8 cellular contexts compared by ENCODE assay signal in the genomic region with DNA sequence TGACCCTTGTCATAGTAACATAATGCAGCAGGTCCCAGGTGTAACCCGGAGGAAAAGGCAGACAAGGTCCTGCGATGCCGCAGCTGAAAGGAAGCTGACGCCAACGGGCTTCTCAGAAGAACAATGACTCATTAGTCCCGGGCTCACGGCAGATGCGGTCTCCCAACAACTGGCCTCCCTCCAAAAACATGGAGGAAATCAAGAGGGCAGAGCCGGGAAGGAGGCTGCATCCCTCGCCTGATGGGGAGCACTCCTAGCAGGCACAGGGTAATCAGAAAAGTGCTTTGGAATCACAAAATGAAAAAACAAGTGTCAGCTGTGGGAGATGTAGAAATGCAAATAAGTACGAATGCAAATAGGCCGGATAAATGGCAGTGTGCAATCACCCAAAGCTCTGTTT.
DNase-seq lines count a peak whose midpoint lies in the region; ATAC-seq, FAIRE-seq and TF ChIP-seq lines count a peak whose summit lies in the region.

No MANE protein-coding gene starts in this region.

- FAIRE-seq in astrocyte (lab: Jason Lieb, UNC) = no peak

- peaks cover 43% of the 10 kb centered on the region for H3K4me1 ChIP-seq in astrocyte (ENCODE audit: insufficient read depth, low read length)

- H3K4me3 ChIP-seq in AG10803 (ENCODE audit: low read length) (peak overlapping the region; percentile 7), astrocyte (ENCODE audit: insufficient read depth, low read depth, low read length) (peak overlapping the region; percentile 5)

- H3K9me3 Mint-ChIP-seq in astrocyte (ENCODE audit: unreplicated experiment) (peaks cover 4% of the 10 kb centered on the region), mesothelial cell of epicardium (no peaks in the 10 kb centered on the region)

- no peaks in the 10 kb centered on the region for H3K9me3 ChIP-seq in astrocyte (ENCODE audit: insufficient read depth, low read depth, low read length)

- H3K36me3 ChIP-seq in astrocyte (ENCODE audit: insufficient read depth, low read length) = no peaks in the 10 kb centered on the region

- ATAC-seq in HG03378 (IDR thresholded peaks at IDR 0.05; ENCODE audit: unreplicated experiment) (no peak), HG02840 (IDR thresholded peaks at IDR 0.05; ENCODE audit: low FRiP score, unreplicated experiment) (no peak)

- no peak overlapping the region for H3K4me3 Mint-ChIP-seq in astrocyte (ENCODE audit: unreplicated experiment)
- H3K4me3 Mint-ChIP-seq in mesothelial cell of epicardium = no peak overlapping the region

- H3K36me3 Mint-ChIP-seq in astrocyte (ENCODE audit: low read depth, unreplicated experiment) (no peaks in the 10 kb centered on the region), mesothelial cell of epicardium (no peaks in the 10 kb centered on the region)

- H3K27ac ChIP-seq in astrocyte (ENCODE audit: low read depth, low read length) = peak overlapping the region; percentile 94

- peak overlapping the region; percentile 66 for H3K4me2 ChIP-seq in astrocyte (ENCODE audit: low read length)

- peak overlapping the region; percentile 67 for H3K9ac ChIP-seq in astrocyte (ENCODE audit: low read length)

- peak; percentile 93 for DNase-seq in AG10803 (ENCODE audit: low read depth)
- DNase-seq in NCI-H1436 (lab: John Stamatoyannopoulos, UW) = peak; percentile 85
- peak; percentile 97 for DNase-seq in astrocyte (ENCODE audit: low read depth)
- peak; percentile 36 for DNase-seq in left kidney (ENCODE audit: low read depth, low spot score)
- DNase-seq in cerebellum (ENCODE audit: low spot score) = no peak
- no peak for DNase-seq in mesothelial cell of epicardium (ENCODE audit: low spot score in 2 of 2, unreplicated experiment in 2 of 2)

- no peaks in the 10 kb centered on the region for H4K20me1 ChIP-seq in astrocyte (ENCODE audit: insufficient read depth, low read length)

- peaks cover 25% of the 10 kb centered on the region for H3K4me1 Mint-ChIP-seq in astrocyte (ENCODE audit: low read depth, unreplicated experiment)
- H3K4me1 Mint-ChIP-seq in mesothelial cell of epicardium = peaks cover 30% of the 10 kb centered on the region

- peaks cover 4% of the 10 kb centered on the region for H3K27me3 Mint-ChIP-seq in astrocyte (ENCODE audit: low read depth, unreplicated experiment)
- H3K27me3 Mint-ChIP-seq in mesothelial cell of epicardium (ENCODE audit: low read depth) = no peaks in the 10 kb centered on the region

- no peaks in the 10 kb centered on the region for H3K79me2 ChIP-seq in astrocyte (ENCODE audit: insufficient read depth, low read length)

- no peaks in the 10 kb centered on the region for H3K27me3 ChIP-seq in astrocyte (ENCODE audit: insufficient read depth, low read length)

- peak overlapping the region; percentile 75 for H2AFZ ChIP-seq in astrocyte (ENCODE audit: low read depth, low read length)

- no peak for TF ChIP-seq CTCF in AG10803 (conservative IDR thresholded peaks at IDR 0.05; ENCODE audit: low read length)
- no peak for TF ChIP-seq CTCF in astrocyte (IDR thresholded peaks at IDR 0.05; ENCODE audit: insufficient read depth, low read depth, low read length)
- no peak for TF ChIP-seq CTCF in mesothelial cell of epicardium (IDR thresholded peaks at IDR 0.05; ENCODE audit: unreplicated experiment)

- no peak overlapping the region for H3K27ac Mint-ChIP-seq in astrocyte (ENCODE audit: unreplicated experiment)
- no peak overlapping the region for H3K27ac Mint-ChIP-seq in mesothelial cell of epicardium

Comparison
In these comparisons a context has a peak if more than half of its experiments do, and no peak if none do; other contexts are left out.
1. DNase-seq: peak in AG10803 (single experiment), NCI-H1436 (single experiment), astrocyte (single experiment) and left kidney (single experiment); none in cerebellum (single experiment) and mesothelial cell of epicardium (0 of 2).